Comparison of ENCODE assay signal across 9 cellular contexts in the genomic region with DNA sequence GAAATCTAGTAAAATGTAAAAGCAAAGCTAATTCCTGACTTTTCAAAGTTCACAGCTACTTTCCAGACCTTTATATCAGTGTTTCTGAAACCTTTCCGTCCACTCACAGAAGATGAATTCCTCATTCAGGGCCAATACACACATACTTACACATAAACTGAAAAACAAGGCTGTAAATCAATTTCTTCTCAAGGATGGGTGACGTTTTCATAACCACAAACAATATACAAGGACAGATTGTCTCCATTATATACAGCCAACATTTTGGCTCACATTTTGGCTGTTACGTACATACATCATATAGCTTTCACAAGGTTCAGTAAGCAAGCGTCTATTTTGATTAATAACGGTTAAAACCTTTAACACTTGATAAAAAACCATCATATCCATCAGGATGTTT. TPM values are rescaled to one million over a fixed set of nuclear protein-coding genes. Genes with fewer than 3 reads are reported as not detected.
A peak's percentile ranks its signal among the peaks of the same experiment; 100 is the strongest.
DNase-seq lines count a peak whose midpoint lies in the region; FAIRE-seq and TF ChIP-seq lines count a peak whose summit lies in the region.
"Had no signal": no experiment of that assay in that cellular context is flagged by ENCODE, and none has a peak within 500 bp of the region (broad histone marks: within the 10 kb centered on the region; RNA-seq: fewer than 3 reads in every experiment).

No MANE protein-coding gene starts in this region.

- TF ChIP-seq POLR2A in lower leg skin (IDR thresholded peaks at IDR 0.05): no peak

- no peak overlapping the region for H3K27ac ChIP-seq in HEK293 (ENCODE audit: extremely low read depth, low read depth, low read length)

- DNase-seq in AG04449 (ENCODE audit: low read depth, low spot score) (no peak), astrocyte of the cerebellum (ENCODE audit: low read depth) (no peak), medulla oblongata (ENCODE audit: extremely low spot score) (peak; percentile 9), GM19239 (ENCODE audit: insufficient read length, low spot score) (no peak), lower leg skin (ENCODE audit: low spot score in 2 of 2) (no peak), NCI-H2081 treated with DMSO at 0.1 percent for 48 hours (lab: John Stamatoyannopoulos, UW) (no peak), NCI-H226 (no peak)
- DNase-seq: body of pancreas had no signal

- CTCF ChIA-PET in AG04449 (lab: Yijun Ruan, JAX): interaction anchor here (1.5 to 2.4 kb wide), 3 partner anchors 49 to 680 kb away, joined by 3 to 10 read pairs (median 7); no protein-coding TSS in a partner anchor
- CTCF ChIA-PET in HEK293 (lab: Yijun Ruan, JAX): interaction anchor here (1.2 to 2.3 kb wide), 4 partner anchors 26 to 64 kb away, joined by 3 to 7 read pairs (median 4); no protein-coding TSS in a partner anchor

- peak overlapping the region; percentile 91 for H3K4me3 ChIP-seq in AG04449 (ENCODE audit: low read depth, low read length)
- H3K4me3 ChIP-seq in HEK293 (ENCODE audit: low read depth, low read length): peak overlapping the region; percentile 93
- H3K4me3 ChIP-seq in astrocyte of the cerebellum (ENCODE audit: low read depth, low read length): peak overlapping the region; percentile 84
- H3K4me3 ChIP-seq in lower leg skin (ENCODE audit: low read depth, poor library complexity, severe bottlenecking): no peak overlapping the region

- H3K36me3 ChIP-seq in HEK293 (ENCODE audit: control insufficient read depth in 2 of 2, insufficient read depth in 1 of 2, low read length in 2 of 2): peaks cover 0 to 12% of the 10 kb centered on the region in 2 experiments; a peak in 1 of 3 replicates

- H3K9me3 ChIP-seq in HEK293 (ENCODE audit: control insufficient read depth, insufficient read depth, low read depth, low read length): no peaks in the 10 kb centered on the region
- H3K9me3 ChIP-seq: body of pancreas had no signal

- POLR2A ChIA-PET in AG04449 (lab: Yijun Ruan, JAX) (interaction anchor here (0.8 kb wide), 1 partner anchor 93 kb away, joined by 4 read pairs; the partner anchor contains the start of gene RMP24), HEK293 (lab: Yijun Ruan, JAX) (no interaction called here)

- in situ Hi-C loops in astrocyte of the cerebellum (cut with HindIII; ENCODE audit: low sequenced_read_pairs): no loop called here

- no peak for TF ChIP-seq CTCF in AG04449 (IDR thresholded peaks at IDR 0.05; ENCODE audit: insufficient read depth, low read length, missing control alignments)
- TF ChIP-seq CTCF in HEK293 (tag by site-specific recombination; IDR thresholded peaks at IDR 0.05): no peak
- no peak for TF ChIP-seq CTCF in astrocyte of the cerebellum (IDR thresholded peaks at IDR 0.05; ENCODE audit: low read depth, low read length, missing control alignments)
- no peak for TF ChIP-seq CTCF in lower leg skin (IDR thresholded peaks at IDR 0.05)

- H3K4me1 ChIP-seq in HEK293 (ENCODE audit: control insufficient read depth, insufficient read depth, low read length): no peaks in the 10 kb centered on the region

- 22 to 29% methylated on average over 5 of the region's 5 CpGs for WGBS in lower leg skin, 2 donors

- no peak for FAIRE-seq in GM19239 (lab: Jason Lieb, UNC)

- intact Hi-C loops in lower leg skin (cut with DNase I; ENCODE audit: low total_unique reads): no loop called here

TF ChIP-seq in HEK293, 187 proteins besides CTCF, POLR2A, EP300 and RAD21:
- TF ChIP-seq GLIS1 (tag by site-specific recombination; IDR thresholded peaks at IDR 0.05) (no peak), ZNF549 (tag by site-specific recombination; IDR thresholded peaks at IDR 0.05) (no peak), ZNF10 (tag by site-specific recombination; IDR thresholded peaks at IDR 0.05) (no peak), ZNF626 (tag by site-specific recombination; IDR thresholded peaks at IDR 0.05) (no peak), ZNF48 (tag by site-specific recombination; IDR thresholded peaks at IDR 0.05) (no peak), ZBTB44 (tag by site-specific recombination; IDR thresholded peaks at IDR 0.05) (no peak), BCL11B (tag by site-specific recombination; IDR thresholded peaks at IDR 0.05; ENCODE audit: low read depth) (no peak), SALL2 (tag by site-specific recombination; IDR thresholded peaks at IDR 0.05; ENCODE audit: borderline replicate concordance) (no peak), SCRT1 (tag by site-specific recombination; IDR thresholded peaks at IDR 0.05; ENCODE audit: borderline replicate concordance) (no peak), GLI4 (tag by site-specific recombination; IDR thresholded peaks at IDR 0.05) (no peak), ZNF18 (tag by site-specific recombination; IDR thresholded peaks at IDR 0.05) (no peak), SP2 (tag by site-specific recombination; IDR thresholded peaks at IDR 0.05) (no peak), ZNF366 (tag by site-specific recombination; conservative IDR thresholded peaks at IDR 0.05) (no peak), ZNF16 (tag by site-specific recombination; IDR thresholded peaks at IDR 0.05; ENCODE audit: low read depth) (no peak)
- TF ChIP-seq, protein P1, sequence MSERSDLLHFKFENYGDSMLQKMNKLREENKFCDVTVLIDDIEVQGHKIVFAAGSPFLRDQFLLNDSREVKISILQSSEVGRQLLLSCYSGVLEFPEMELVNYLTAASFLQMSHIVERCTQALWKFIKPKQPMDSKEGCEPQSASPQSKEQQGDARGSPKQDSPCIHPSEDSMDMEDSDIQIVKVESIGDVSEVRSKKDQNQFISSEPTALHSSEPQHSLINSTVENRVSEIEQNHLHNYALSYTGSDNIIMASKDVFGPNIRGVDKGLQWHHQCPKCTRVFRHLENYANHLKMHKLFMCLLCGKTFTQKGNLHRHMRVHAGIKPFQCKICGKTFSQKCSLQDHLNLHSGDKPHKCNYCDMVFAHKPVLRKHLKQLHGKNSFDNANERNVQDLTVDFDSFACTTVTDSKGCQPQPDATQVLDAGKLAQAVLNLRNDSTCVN (tag by site-specific recombination; optimal IDR thresholded peaks at IDR 0.05): no peak
- TF ChIP-seq, protein P2, sequence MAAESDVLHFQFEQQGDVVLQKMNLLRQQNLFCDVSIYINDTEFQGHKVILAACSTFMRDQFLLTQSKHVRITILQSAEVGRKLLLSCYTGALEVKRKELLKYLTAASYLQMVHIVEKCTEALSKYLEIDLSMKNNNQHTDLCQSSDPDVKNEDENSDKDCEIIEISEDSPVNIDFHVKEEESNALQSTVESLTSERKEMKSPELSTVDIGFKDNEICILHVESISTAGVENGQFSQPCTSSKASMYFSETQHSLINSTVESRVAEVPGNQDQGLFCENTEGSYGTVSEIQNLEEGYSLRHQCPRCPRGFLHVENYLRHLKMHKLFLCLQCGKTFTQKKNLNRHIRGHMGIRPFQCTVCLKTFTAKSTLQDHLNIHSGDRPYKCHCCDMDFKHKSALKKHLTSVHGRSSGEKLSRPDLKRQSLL (tag by site-specific recombination; IDR thresholded peaks at IDR 0.05): no peak
TF ChIP-seq in HEK293: peak in this region for 0.

RNA-seq across cellular contexts. Expression of gene RPRD1A, which starts 1.4 kb away (rescaled TPM):
- total RNA-seq in lower leg skin: 10 to 100 TPM; 30.1 to 55.9 (median 46.9) TPM
